ENCODE assay signal across 8 cellular contexts in the genomic region with DNA sequence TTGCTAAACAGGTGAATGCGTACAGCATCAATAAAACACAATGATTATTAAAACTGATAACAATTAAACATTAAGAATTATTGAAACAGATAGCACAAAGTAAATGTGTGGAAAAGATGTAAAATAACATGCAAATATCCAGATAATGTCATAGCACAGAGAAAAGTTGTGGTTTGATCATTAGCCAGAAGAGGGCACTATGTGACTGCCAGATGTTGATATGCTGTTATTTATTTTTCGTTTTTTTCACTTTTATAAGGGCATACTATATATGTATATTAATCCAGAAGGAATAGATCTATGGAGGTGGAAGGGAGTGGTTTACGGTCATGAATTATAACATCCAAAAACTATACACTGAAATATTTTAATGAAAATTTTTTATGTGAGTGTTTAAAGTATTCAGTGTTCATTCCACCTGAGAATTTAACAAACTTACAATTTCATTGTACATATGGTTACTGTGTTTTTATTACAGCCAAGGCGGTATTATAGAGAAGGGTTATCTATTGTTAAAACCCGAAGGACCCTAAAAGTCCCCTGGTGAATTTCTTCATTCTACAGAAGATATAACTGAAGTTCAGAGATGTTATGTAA.
A peak's percentile ranks its signal among the peaks of the same experiment; 100 is the strongest.
DNase-seq lines count a peak whose midpoint lies in the region; ATAC-seq and TF ChIP-seq lines count a peak whose summit lies in the region.

No MANE protein-coding gene starts in this region.

- no peaks in the 10 kb centered on the region for H3K9me3 ChIP-seq in left ventricle myocardium inferior (replicated peaks)
- no peaks in the 10 kb centered on the region for H3K9me3 ChIP-seq in ascending aorta

- no peaks in the 10 kb centered on the region for H3K79me2 ChIP-seq in KMS-11 (ENCODE audit: insufficient read depth, low read depth)

- DNase-seq in left ventricle myocardium inferior (no peak), Right ventricle myocardium superior (no peak), ascending aorta (ENCODE audit: low spot score in 2 of 2) (no peak), left kidney (ENCODE audit: low read depth, low spot score) (peak; percentile 53)
- DNase-seq in activated CD4-positive, CD25-positive, alpha-beta regulatory T cell treated with anti-CD3 and anti-CD28 coated beads, Interleukin-2, amount 50 U/mL, for 72 hours, result no peak
- DNase-seq in stimulated activated CD4-positive, alpha-beta T cell treated with anti-CD3 and anti-CD28 coated beads, Interleukin-4, amount 100 ng/mL, for 1 hour, result no peak

- H3K27ac ChIP-seq in left ventricle myocardium inferior (replicated peaks) (no peak overlapping the region), KMS-11 (no peak overlapping the region), ascending aorta (no peak overlapping the region)

- H3K4me3 ChIP-seq in left ventricle myocardium inferior (no peak overlapping the region), KMS-11 (IDR thresholded peaks at IDR 0.05; ENCODE audit: insufficient read depth, low read depth, low read length) (no peak overlapping the region), ascending aorta (no peak overlapping the region)

- no peaks in the 10 kb centered on the region for H4K20me1 ChIP-seq in KMS-11 (ENCODE audit: insufficient read depth)

- intact Hi-C loops in left ventricle myocardium inferior (cut with micrococcal nuclease) (loop anchor here (10.0 kb wide), 2 partner anchors 268 to 308 kb away; no protein-coding TSS in a partner anchor), Right ventricle myocardium superior (cut with DNase I) (loop anchor here (2.0 to 10.0 kb wide), 2 partner anchors 272 to 602 kb away; no protein-coding TSS in a partner anchor), ascending aorta (cut with DNase I) (loop anchor here (2.0 kb wide), 1 partner anchor 308 kb away; no protein-coding TSS in a partner anchor)

- H3K4me1 ChIP-seq in left ventricle myocardium inferior, result no peaks in the 10 kb centered on the region
- H3K4me1 ChIP-seq in KMS-11 (ENCODE audit: low read depth, poor library complexity, severe bottlenecking), result no peaks in the 10 kb centered on the region
- no peaks in the 10 kb centered on the region for H3K4me1 ChIP-seq in ascending aorta

- H3K9ac ChIP-seq in KMS-11, result no peak overlapping the region

- H3K36me3 ChIP-seq in left ventricle myocardium inferior (no peaks in the 10 kb centered on the region), KMS-11 (ENCODE audit: insufficient read depth) (no peaks in the 10 kb centered on the region), ascending aorta (no peaks in the 10 kb centered on the region)

- ATAC-seq in Right ventricle myocardium superior (ENCODE audit: poor library complexity), result no peak
- no peak for ATAC-seq in GM18505 (IDR thresholded peaks at IDR 0.05; ENCODE audit: unreplicated experiment)

- no peak for TF ChIP-seq POLR2A in GM18505 (IDR thresholded peaks at IDR 0.05; ENCODE audit: borderline replicate concordance, extremely low read depth, insufficient read depth, insufficient read length)

- TF ChIP-seq CTCF in left ventricle myocardium inferior (IDR thresholded peaks at IDR 0.05; ENCODE audit: borderline replicate concordance) (peak; percentile 70), KMS-11 (conservative IDR thresholded peaks at IDR 0.05; ENCODE audit: low read depth, low read length) (peak; percentile 92), ascending aorta (IDR thresholded peaks at IDR 0.05) (peak in 2 of 3 experiments; percentile 31 to 48)

- no peak overlapping the region for H3K4me2 ChIP-seq in KMS-11

- H3K27me3 ChIP-seq in left ventricle myocardium inferior (ENCODE audit: low read depth), result peaks cover 4% of the 10 kb centered on the region
- H3K27me3 ChIP-seq in KMS-11 (ENCODE audit: insufficient read depth, low read depth), result no peaks in the 10 kb centered on the region
- H3K27me3 ChIP-seq in ascending aorta, result no peaks in the 10 kb centered on the region

- H2AFZ ChIP-seq in KMS-11 (ENCODE audit: low read depth), result no peak overlapping the region

Comparison
In these comparisons a context has a peak if more than half of its experiments do, and no peak if none do; other contexts are left out.
1. CTCF ChIP-seq: peak in every context shown above with its lines; median percentile 92 in KMS-11; 70 in left ventricle myocardium inferior; 40 in ascending aorta.